In genomic region chr1:222583079-222583478, GRCh38 we compare ENCODE assay signal across 14 cellular contexts. TPM values are rescaled to one million over a fixed set of nuclear protein-coding genes. Genes with fewer than 3 reads are reported as not detected.
A peak's percentile ranks its signal among the peaks of the same experiment; 100 is the strongest.
DNase-seq lines count a peak whose midpoint lies in the region; ATAC-seq and TF ChIP-seq lines count a peak whose summit lies in the region.
"Had no signal": no experiment of that assay in that cellular context is flagged by ENCODE, and none has a peak within 500 bp of the region (broad histone marks: within the 10 kb centered on the region; RNA-seq: fewer than 3 reads in every experiment).

No MANE protein-coding gene starts in this region.

- H3K36me3 ChIP-seq in PC-9 (ENCODE audit: low read depth): peaks cover 72% of the 10 kb centered on the region
- H3K36me3 ChIP-seq in effector memory CD4-positive, alpha-beta T cell (ENCODE audit: control insufficient read depth, insufficient read depth, low read length): peaks cover 7% of the 10 kb centered on the region
- H3K36me3 ChIP-seq: colonic mucosa, thoracic aorta had no signal

- no TSS peak for BruUV-seq in PC-9 (replicated peaks; lab: Mats Ljungman, UMichigan)

- H4K20me1 ChIP-seq in PC-9 (ENCODE audit: insufficient read depth): 0 out of 2 replicates have a peak, but pooled peaks cover 3% of the 10 kb centered on the region

- ATAC-seq in GM19467 (IDR thresholded peaks at IDR 0.05; ENCODE audit: unreplicated experiment) (peak; percentile 92), HG03097 (IDR thresholded peaks at IDR 0.05; ENCODE audit: low FRiP score, unreplicated experiment) (peak; percentile 92), left cardiac atrium (no peak)

- H3K9me3 ChIP-seq in PC-9 (ENCODE audit: insufficient read depth, low read depth): no peaks in the 10 kb centered on the region
- no peaks in the 10 kb centered on the region for H3K9me3 ChIP-seq in effector memory CD4-positive, alpha-beta T cell (ENCODE audit: control insufficient read depth, low read length)
- H3K9me3 ChIP-seq: BE2C, colonic mucosa, HAP-1, thoracic aorta had no signal

- H3K9me2 ChIP-seq in PC-9 (ENCODE audit: insufficient read depth): 0 out of 2 replicates have a peak, but pooled peaks cover 4% of the 10 kb centered on the region

- H3K79me2 ChIP-seq in PC-9 (ENCODE audit: low read depth): peaks cover 82% of the 10 kb centered on the region

- TF ChIP-seq CTCF in GM10248 (IDR thresholded peaks at IDR 0.05; ENCODE audit: control extremely low read depth, extremely low read depth, low read depth, missing control alignments): no peak
- TF ChIP-seq CTCF in PC-9 (conservative IDR thresholded peaks at IDR 0.05): no peak

- peak overlapping the region; percentile 69 for H3K27ac ChIP-seq in PC-9
- no peak overlapping the region for H3K27ac ChIP-seq in effector memory CD4-positive, alpha-beta T cell (ENCODE audit: insufficient read depth, low read length, poor library complexity, severe bottlenecking)
- H3K27ac ChIP-seq: colonic mucosa, thoracic aorta had no signal

- peaks cover 38% of the 10 kb centered on the region for H3K4me1 ChIP-seq in PC-9 (replicated peaks; ENCODE audit: insufficient read depth)
- H3K4me1 ChIP-seq in effector memory CD4-positive, alpha-beta T cell (ENCODE audit: control insufficient read depth, insufficient read depth, low read length, poor library complexity, severe bottlenecking): no peaks in the 10 kb centered on the region
- H3K4me1 ChIP-seq: BE2C, colonic mucosa, HAP-1 had no signal

- POLR2A ChIA-PET in GM10248 (lab: Yijun Ruan, JAX): no interaction called here
- POLR2A ChIA-PET in PC-9 (lab: Charles Lee; ENCODE audit: unreplicated experiment): no interaction called here

- H2AFZ ChIP-seq in PC-9: no peak overlapping the region

- intact Hi-C loops in PC-9 (cut with micrococcal nuclease; ENCODE audit: unreplicated experiment) (no loop called here), left cardiac atrium (cut with DNase I) (no loop called here)

- DNase-seq in GM10248 (ENCODE audit: extremely low spot score) (peak; percentile 42), PC-9 (no peak), putamen (ENCODE audit: low spot score) (no peak), left cardiac atrium (no peak), amniotic stem cell (lab: John Stamatoyannopoulos, UW) (no peak)
- DNase-seq in effector memory CD4-positive, alpha-beta T cell: no peak
- DNase-seq: activated CD8-positive, alpha-beta memory T cell treated with anti-CD3 and anti-CD28 coated beads for 24 hours; BE2C; colonic mucosa; NCI-H345 had no signal

- no peak overlapping the region for H3K4me3 ChIP-seq in PC-9
- H3K4me3 ChIP-seq in effector memory CD4-positive, alpha-beta T cell (ENCODE audit: insufficient read depth, low read depth, low read length, poor library complexity, severe bottlenecking): no peak overlapping the region
- H3K4me3 ChIP-seq: colonic mucosa, HAP-1, thoracic aorta had no signal

- H3F3A ChIP-seq in PC-9 (ENCODE audit: insufficient read depth, low read depth): peaks cover 13% of the 10 kb centered on the region

- no peak overlapping the region; the same call in 1 of the 2 replicates for H3K4me2 ChIP-seq in PC-9

- H3K27me3 ChIP-seq in PC-9 (ENCODE audit: insufficient read depth, low read depth): no peaks in the 10 kb centered on the region
- H3K27me3 ChIP-seq in effector memory CD4-positive, alpha-beta T cell (replicated peaks; ENCODE audit: control insufficient read depth, insufficient read depth, low read length, poor library complexity, severe bottlenecking): no peaks in the 10 kb centered on the region
- H3K27me3 ChIP-seq: BE2C, colonic mucosa had no signal

- CTCF ChIA-PET in GM10248 (lab: Yijun Ruan, JAX): interaction anchor here (1.4 kb wide), 1 partner anchor 16 kb away, joined by 4 read pairs; no protein-coding TSS in a partner anchor
- CTCF ChIA-PET in PC-9 (lab: Charles Lee): no interaction called here

RNA-seq across cellular contexts. Expression of gene TAF1A, which starts 6.7 kb away (rescaled TPM):
- total RNA-seq in PC-9 (2021) (18.4 and 19.3 TPM in 2 replicates), left cardiac atrium (1 to 10 TPM; 4.0 to 4.2 TPM)

RNA-seq across cellular contexts. Expression of gene MIA3, which starts 34.8 kb away (rescaled TPM):
- total RNA-seq in PC-9 (2021): 61.3 and 65.1 TPM in 2 replicates
- 10 to 100 TPM; 52.9 to 55.8 TPM for total RNA-seq in left cardiac atrium

RNA-seq across cellular contexts. Expression of gene HHIPL2, which starts 35.2 kb away (rescaled TPM):
- total RNA-seq in PC-9 (2021) (14.0 and 18.7 TPM in 2 replicates), left cardiac atrium (under 1 TPM; 0.32 to 0.37 TPM)
- total RNA-seq: thoracic aorta had no signal

Comparison
In these comparisons a context has a peak if more than half of its experiments do, and no peak if none do; other contexts are left out.
1. ATAC-seq: peak in GM19467 (single experiment) and HG03097 (single experiment); none in left cardiac atrium (0 of 2).
2. RNA of gene HHIPL2, which starts 35.2 kb away (total RNA-seq): 14.0 to 18.7 TPM in PC-9; 0.32 to 0.37 TPM in left cardiac atrium; every median in the first group is over 10 times any median in the second.